In genomic region chr5:154737667-154738320, GRCh38 we compare ENCODE assay signal across 15 cellular contexts.
"Had no signal": no experiment of that assay in that cellular context is flagged by ENCODE, and none has a peak within 500 bp of the region (broad histone marks: within the 10 kb centered on the region; RNA-seq: fewer than 3 reads in every experiment).

No MANE protein-coding gene starts in this region.

- H3K4me3 ChIP-seq: esophagus squamous epithelium, mucosa of descending colon, suprapubic skin had no signal

- H3K4me3 Mint-ChIP-seq: activated CD8-positive, alpha-beta memory T cell treated with anti-CD3 and anti-CD28 coated beads, Interleukin-2, amount 10 ng/mL, durations not matched to agents 7 days and 5 days; activated naive CD8-positive, alpha-beta T cell treated with anti-CD3 and anti-CD28 coated beads, Interleukin-2, amount 10 ng/mL, durations not matched to agents 7 days and 5 days; activated T-cell treated with anti-CD3 and anti-CD28 coated beads, Interleukin-2, amount 50 U/mL, for 4 hours; naive thymus-derived CD8-positive, alpha-beta T cell had no signal

- H3K36me3 ChIP-seq: esophagus squamous epithelium, suprapubic skin had no signal

- H3K27ac Mint-ChIP-seq: activated CD8-positive, alpha-beta memory T cell treated with anti-CD3 and anti-CD28 coated beads, Interleukin-2, amount 10 ng/mL, durations not matched to agents 7 days and 5 days; activated naive CD8-positive, alpha-beta T cell treated with anti-CD3 and anti-CD28 coated beads, Interleukin-2, amount 10 ng/mL, durations not matched to agents 7 days and 5 days had no signal

- H3K4me1 ChIP-seq: foreskin keratinocyte had no signal

- H3K4me1 Mint-ChIP-seq: activated CD8-positive, alpha-beta memory T cell treated with anti-CD3 and anti-CD28 coated beads, Interleukin-2, amount 10 ng/mL, durations not matched to agents 7 days and 5 days; activated naive CD8-positive, alpha-beta T cell treated with anti-CD3 and anti-CD28 coated beads, Interleukin-2, amount 10 ng/mL, durations not matched to agents 7 days and 5 days; naive thymus-derived CD8-positive, alpha-beta T cell had no signal

- DNase-seq: activated CD4-positive, alpha-beta T cell treated with anti-CD3 and anti-CD28 coated beads, Interleukin-2, amount 50 U/mL, for 4 hours; activated CD8-positive, alpha-beta memory T cell treated with anti-CD3 and anti-CD28 coated beads, Interleukin-2, amount 10 ng/mL, durations not matched to agents 7 days and 5 days; activated gamma-delta T cell treated with Interleukin-2 at 50 U/mL for 16 hours; activated naive CD8-positive, alpha-beta T cell treated with anti-CD3 and anti-CD28 coated beads, Interleukin-2, amount 10 ng/mL, durations not matched to agents 7 days and 5 days; activated T-cell treated with anti-CD3 and anti-CD28 coated beads, Interleukin-2, amount 50 U/mL, for 4 hours; anterior cingulate cortex; esophagus squamous epithelium; foreskin keratinocyte; mucosa of descending colon; naive thymus-derived CD8-positive, alpha-beta T cell; stimulated activated CD4-positive, alpha-beta T cell treated with anti-CD3 and anti-CD28 coated beads, Interleukin-2, amount 100 ng/mL, for 48 hours; stimulated activated naive CD8-positive, alpha-beta T cell treated with anti-CD3 and anti-CD28 coated beads, Interleukin-15, Interleukin-2, amounts not matched to agents 100 U/mL and 50 U/mL, for 24 hours; T-helper 2 cell had no signal

- H3K9me3 ChIP-seq: esophagus squamous epithelium, mucosa of descending colon, suprapubic skin had no signal

- H3K36me3 Mint-ChIP-seq: activated CD8-positive, alpha-beta memory T cell treated with anti-CD3 and anti-CD28 coated beads, Interleukin-2, amount 10 ng/mL, durations not matched to agents 7 days and 5 days; activated naive CD8-positive, alpha-beta T cell treated with anti-CD3 and anti-CD28 coated beads, Interleukin-2, amount 10 ng/mL, durations not matched to agents 7 days and 5 days; naive thymus-derived CD8-positive, alpha-beta T cell had no signal

- H3K27me3 Mint-ChIP-seq: activated CD8-positive, alpha-beta memory T cell treated with anti-CD3 and anti-CD28 coated beads, Interleukin-2, amount 10 ng/mL, durations not matched to agents 7 days and 5 days; activated naive CD8-positive, alpha-beta T cell treated with anti-CD3 and anti-CD28 coated beads, Interleukin-2, amount 10 ng/mL, durations not matched to agents 7 days and 5 days; naive thymus-derived CD8-positive, alpha-beta T cell had no signal

- H3K27me3 ChIP-seq: esophagus squamous epithelium, foreskin keratinocyte, suprapubic skin had no signal

- H3K9me3 Mint-ChIP-seq: activated naive CD8-positive, alpha-beta T cell treated with anti-CD3 and anti-CD28 coated beads, Interleukin-2, amount 10 ng/mL, durations not matched to agents 7 days and 5 days; activated T-cell treated with anti-CD3 and anti-CD28 coated beads, Interleukin-2, amount 50 U/mL, for 4 hours; naive thymus-derived CD8-positive, alpha-beta T cell had no signal

- H3K27ac ChIP-seq: esophagus squamous epithelium, foreskin keratinocyte, suprapubic skin had no signal

- FAIRE-seq: bronchial epithelial cell had no signal
